1 cellular context compared by ENCODE assay signal in the genomic region with DNA sequence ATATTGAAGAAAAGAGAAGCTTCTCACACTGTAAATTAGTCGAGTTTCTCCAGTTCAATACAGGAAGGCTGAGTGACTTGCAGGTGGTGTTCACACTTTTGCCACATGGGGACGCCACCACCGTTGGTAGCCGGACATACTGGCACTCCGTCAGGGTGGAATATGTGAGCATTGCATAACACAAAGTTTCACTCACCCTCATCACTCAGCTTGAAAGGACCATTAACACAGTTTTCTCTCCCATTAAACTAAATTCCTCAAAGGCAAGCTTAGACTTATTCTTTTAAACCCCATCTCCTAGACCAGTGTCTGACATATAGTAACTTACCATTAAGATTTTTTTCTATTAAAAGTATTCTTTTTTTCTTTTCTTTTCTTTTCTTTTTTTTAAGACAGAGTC.
TF ChIP-seq lines count a peak whose summit lies in the region.

No MANE protein-coding gene starts in this region.

TF ChIP-seq in HepG2, 621 proteins besides CTCF, POLR2A, EP300 and RAD21 (continued from another document and continues in another):
- TF ChIP-seq, protein P1, sequence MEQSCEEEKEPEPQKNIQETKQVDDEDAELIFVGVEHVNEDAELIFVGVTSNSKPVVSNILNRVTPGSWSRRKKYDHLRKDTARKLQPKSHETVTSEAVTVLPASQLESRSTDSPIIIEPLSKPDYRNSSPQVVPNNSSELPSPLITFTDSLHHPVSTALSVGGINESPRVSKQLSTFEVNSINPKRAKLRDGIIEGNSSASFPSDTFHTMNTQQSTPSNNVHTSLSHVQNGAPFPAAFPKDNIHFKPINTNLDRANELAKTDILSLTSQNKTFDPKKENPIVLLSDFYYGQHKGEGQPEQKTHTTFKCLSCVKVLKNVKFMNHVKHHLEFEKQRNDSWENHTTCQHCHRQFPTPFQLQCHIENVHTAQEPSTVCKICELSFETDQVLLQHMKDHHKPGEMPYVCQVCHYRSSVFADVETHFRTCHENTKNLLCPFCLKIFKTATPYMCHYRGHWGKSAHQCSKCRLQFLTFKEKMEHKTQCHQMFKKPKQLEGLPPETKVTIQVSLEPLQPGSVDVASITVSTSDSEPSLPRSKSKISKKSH (CRISPR knock-in tag; IDR thresholded peaks at IDR 0.05; ENCODE audit: borderline replicate concordance), result no peak
- TF ChIP-seq, protein P2, sequence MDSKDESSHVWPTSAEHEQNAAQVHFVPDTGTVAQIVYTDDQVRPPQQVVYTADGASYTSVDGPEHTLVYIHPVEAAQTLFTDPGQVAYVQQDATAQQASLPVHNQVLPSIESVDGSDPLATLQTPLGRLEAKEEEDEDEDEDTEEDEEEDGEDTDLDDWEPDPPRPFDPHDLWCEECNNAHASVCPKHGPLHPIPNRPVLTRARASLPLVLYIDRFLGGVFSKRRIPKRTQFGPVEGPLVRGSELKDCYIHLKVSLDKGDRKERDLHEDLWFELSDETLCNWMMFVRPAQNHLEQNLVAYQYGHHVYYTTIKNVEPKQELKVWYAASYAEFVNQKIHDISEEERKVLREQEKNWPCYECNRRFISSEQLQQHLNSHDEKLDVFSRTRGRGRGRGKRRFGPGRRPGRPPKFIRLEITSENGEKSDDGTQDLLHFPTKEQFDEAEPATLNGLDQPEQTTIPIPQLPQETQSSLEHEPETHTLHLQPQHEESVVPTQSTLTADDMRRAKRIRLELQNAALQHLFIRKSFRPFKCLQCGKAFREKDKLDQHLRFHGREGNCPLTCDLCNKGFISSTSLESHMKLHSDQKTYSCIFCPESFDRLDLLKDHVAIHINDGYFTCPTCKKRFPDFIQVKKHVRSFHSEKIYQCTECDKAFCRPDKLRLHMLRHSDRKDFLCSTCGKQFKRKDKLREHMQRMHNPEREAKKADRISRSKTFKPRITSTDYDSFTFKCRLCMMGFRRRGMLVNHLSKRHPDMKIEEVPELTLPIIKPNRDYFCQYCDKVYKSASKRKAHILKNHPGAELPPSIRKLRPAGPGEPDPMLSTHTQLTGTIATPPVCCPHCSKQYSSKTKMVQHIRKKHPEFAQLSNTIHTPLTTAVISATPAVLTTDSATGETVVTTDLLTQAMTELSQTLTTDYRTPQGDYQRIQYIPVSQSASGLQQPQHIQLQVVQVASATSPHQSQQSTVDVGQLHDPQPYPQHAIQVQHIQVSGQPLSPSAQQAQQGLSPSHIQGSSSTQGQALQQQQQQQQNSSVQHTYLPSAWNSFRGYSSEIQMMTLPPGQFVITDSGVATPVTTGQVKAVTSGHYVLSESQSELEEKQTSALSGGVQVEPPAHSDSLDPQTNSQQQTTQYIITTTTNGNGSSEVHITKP (CRISPR knock-in tag; IDR thresholded peaks at IDR 0.05; ENCODE audit: low read depth), result 0 out of 2 replicates have a peak, but pooled peaks have one; percentile 38
- no peak for TF ChIP-seq FOSL1 (CRISPR knock-in tag; IDR thresholded peaks at IDR 0.05; ENCODE audit: borderline replicate concordance)
- no peak for TF ChIP-seq BORCS8-MEF2B (CRISPR knock-in tag; IDR thresholded peaks at IDR 0.05)
- no peak for TF ChIP-seq ZBTB38 (CRISPR knock-in tag; IDR thresholded peaks at IDR 0.05)
- TF ChIP-seq THYN1 (CRISPR knock-in tag; IDR thresholded peaks at IDR 0.05; ENCODE audit: borderline replicate concordance, low read depth), result no peak
- no peak for TF ChIP-seq POGK (CRISPR knock-in tag; conservative IDR thresholded peaks at IDR 0.05)
- TF ChIP-seq NAIF1 (CRISPR knock-in tag; IDR thresholded peaks at IDR 0.05; ENCODE audit: borderline replicate concordance), result no peak
- TF ChIP-seq PHF21A (CRISPR knock-in tag; IDR thresholded peaks at IDR 0.05), result no peak
- TF ChIP-seq ZNF331 (CRISPR knock-in tag; IDR thresholded peaks at IDR 0.05), result peak; percentile 71; the same call in 1 of the 2 replicates
- no peak for TF ChIP-seq SMAD9 (CRISPR knock-in tag; IDR thresholded peaks at IDR 0.05)
- peak; percentile 49; the same call in 1 of the 2 replicates for TF ChIP-seq ZNF644 (CRISPR knock-in tag; IDR thresholded peaks at IDR 0.05; ENCODE audit: low read depth)
- TF ChIP-seq, protein P3, sequence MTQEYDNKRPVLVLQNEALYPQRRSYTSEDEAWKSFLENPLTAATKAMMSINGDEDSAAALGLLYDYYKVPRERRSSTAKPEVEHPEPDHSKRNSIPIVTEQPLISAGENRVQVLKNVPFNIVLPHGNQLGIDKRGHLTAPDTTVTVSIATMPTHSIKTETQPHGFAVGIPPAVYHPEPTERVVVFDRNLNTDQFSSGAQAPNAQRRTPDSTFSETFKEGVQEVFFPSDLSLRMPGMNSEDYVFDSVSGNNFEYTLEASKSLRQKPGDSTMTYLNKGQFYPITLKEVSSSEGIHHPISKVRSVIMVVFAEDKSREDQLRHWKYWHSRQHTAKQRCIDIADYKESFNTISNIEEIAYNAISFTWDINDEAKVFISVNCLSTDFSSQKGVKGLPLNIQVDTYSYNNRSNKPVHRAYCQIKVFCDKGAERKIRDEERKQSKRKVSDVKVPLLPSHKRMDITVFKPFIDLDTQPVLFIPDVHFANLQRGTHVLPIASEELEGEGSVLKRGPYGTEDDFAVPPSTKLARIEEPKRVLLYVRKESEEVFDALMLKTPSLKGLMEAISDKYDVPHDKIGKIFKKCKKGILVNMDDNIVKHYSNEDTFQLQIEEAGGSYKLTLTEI (CRISPR knock-in tag; conservative IDR thresholded peaks at IDR 0.05), result no peak
- no peak for TF ChIP-seq FOXA1 (IDR thresholded peaks at IDR 0.05)
- TF ChIP-seq FOXA1 (CRISPR knock-in tag; IDR thresholded peaks at IDR 0.05), result 0 out of 2 replicates have a peak, but pooled peaks have one; percentile 24
- TF ChIP-seq MXD4 (CRISPR knock-in tag; IDR thresholded peaks at IDR 0.05), result no peak
- TF ChIP-seq ZNF746 (CRISPR knock-in tag; IDR thresholded peaks at IDR 0.05), result no peak
- TF ChIP-seq TOE1 (CRISPR knock-in tag; IDR thresholded peaks at IDR 0.05), result no peak; the same call in 1 of the 2 replicates
- no peak for TF ChIP-seq ZNF225 (CRISPR knock-in tag; IDR thresholded peaks at IDR 0.05)
- no peak for TF ChIP-seq RFX1 (IDR thresholded peaks at IDR 0.05)
- TF ChIP-seq ZNF780A (CRISPR knock-in tag; IDR thresholded peaks at IDR 0.05), result no peak
- TF ChIP-seq, protein P4, sequence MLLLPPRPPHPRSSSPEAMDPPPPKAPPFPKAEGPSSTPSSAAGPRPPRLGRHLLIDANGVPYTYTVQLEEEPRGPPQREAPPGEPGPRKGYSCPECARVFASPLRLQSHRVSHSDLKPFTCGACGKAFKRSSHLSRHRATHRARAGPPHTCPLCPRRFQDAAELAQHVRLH (CRISPR knock-in tag; IDR thresholded peaks at IDR 0.05; ENCODE audit: borderline replicate concordance, low read depth), result peak; percentile 15; the same call in 1 of the 2 replicates
- no peak for TF ChIP-seq PREB (CRISPR knock-in tag; IDR thresholded peaks at IDR 0.05)
- TF ChIP-seq XBP1 (CRISPR knock-in tag; IDR thresholded peaks at IDR 0.05), result no peak
- TF ChIP-seq NFIC (IDR thresholded peaks at IDR 0.05; ENCODE audit: low read length), result no peak
- no peak for TF ChIP-seq KDM5A (IDR thresholded peaks at IDR 0.05; ENCODE audit: borderline replicate concordance, low read length)
- TF ChIP-seq SALL1 (CRISPR knock-in tag; IDR thresholded peaks at IDR 0.05), result peak; percentile 72
- TF ChIP-seq NFKB2 (CRISPR knock-in tag; IDR thresholded peaks at IDR 0.05; ENCODE audit: borderline replicate concordance), result no peak
- TF ChIP-seq ZBTB42 (CRISPR knock-in tag; IDR thresholded peaks at IDR 0.05), result no peak
- peak; percentile 39; the same call in 1 of the 2 replicates for TF ChIP-seq HMG20A (CRISPR knock-in tag; IDR thresholded peaks at IDR 0.05; ENCODE audit: borderline replicate concordance)
- TF ChIP-seq POGZ (CRISPR knock-in tag; IDR thresholded peaks at IDR 0.05), result no peak
- TF ChIP-seq EZH2 (conservative IDR thresholded peaks at IDR 0.05; ENCODE audit: low read depth, low read length), result no peak
- TF ChIP-seq HNRNPK (IDR thresholded peaks at IDR 0.05; ENCODE audit: low read depth, low read length, poor library complexity, severe bottlenecking), result no peak
- TF ChIP-seq FLYWCH1 (CRISPR knock-in tag; IDR thresholded peaks at IDR 0.05), result no peak
- TF ChIP-seq POLR2AphosphoS5 (IDR thresholded peaks at IDR 0.05; ENCODE audit: low read depth, low read length), result no peak
- TF ChIP-seq NR0B2 (CRISPR knock-in tag; IDR thresholded peaks at IDR 0.05), result no peak
- TF ChIP-seq MAFG (CRISPR knock-in tag; IDR thresholded peaks at IDR 0.05), result no peak
- no peak for TF ChIP-seq ELF1 (CRISPR knock-in tag; IDR thresholded peaks at IDR 0.05)
- no peak for TF ChIP-seq HNRNPH1 (optimal IDR thresholded peaks at IDR 0.05; ENCODE audit: low read depth, low read length)
- no peak for TF ChIP-seq MTF1 (CRISPR knock-in tag; IDR thresholded peaks at IDR 0.05)
- TF ChIP-seq, protein P5, sequence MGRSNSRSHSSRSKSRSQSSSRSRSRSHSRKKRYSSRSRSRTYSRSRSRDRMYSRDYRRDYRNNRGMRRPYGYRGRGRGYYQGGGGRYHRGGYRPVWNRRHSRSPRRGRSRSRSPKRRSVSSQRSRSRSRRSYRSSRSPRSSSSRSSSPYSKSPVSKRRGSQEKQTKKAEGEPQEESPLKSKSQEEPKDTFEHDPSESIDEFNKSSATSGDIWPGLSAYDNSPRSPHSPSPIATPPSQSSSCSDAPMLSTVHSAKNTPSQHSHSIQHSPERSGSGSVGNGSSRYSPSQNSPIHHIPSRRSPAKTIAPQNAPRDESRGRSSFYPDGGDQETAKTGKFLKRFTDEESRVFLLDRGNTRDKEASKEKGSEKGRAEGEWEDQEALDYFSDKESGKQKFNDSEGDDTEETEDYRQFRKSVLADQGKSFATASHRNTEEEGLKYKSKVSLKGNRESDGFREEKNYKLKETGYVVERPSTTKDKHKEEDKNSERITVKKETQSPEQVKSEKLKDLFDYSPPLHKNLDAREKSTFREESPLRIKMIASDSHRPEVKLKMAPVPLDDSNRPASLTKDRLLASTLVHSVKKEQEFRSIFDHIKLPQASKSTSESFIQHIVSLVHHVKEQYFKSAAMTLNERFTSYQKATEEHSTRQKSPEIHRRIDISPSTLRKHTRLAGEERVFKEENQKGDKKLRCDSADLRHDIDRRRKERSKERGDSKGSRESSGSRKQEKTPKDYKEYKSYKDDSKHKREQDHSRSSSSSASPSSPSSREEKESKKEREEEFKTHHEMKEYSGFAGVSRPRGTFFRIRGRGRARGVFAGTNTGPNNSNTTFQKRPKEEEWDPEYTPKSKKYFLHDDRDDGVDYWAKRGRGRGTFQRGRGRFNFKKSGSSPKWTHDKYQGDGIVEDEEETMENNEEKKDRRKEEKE (IDR thresholded peaks at IDR 0.05), result no peak
- no peak for TF ChIP-seq ZNF678 (CRISPR knock-in tag; IDR thresholded peaks at IDR 0.05)
- no peak for TF ChIP-seq LBX2 (CRISPR knock-in tag; IDR thresholded peaks at IDR 0.05; ENCODE audit: borderline replicate concordance)
- TF ChIP-seq ZSCAN20 (CRISPR knock-in tag; IDR thresholded peaks at IDR 0.05; ENCODE audit: borderline replicate concordance), result no peak
- no peak for TF ChIP-seq NPAS2 (CRISPR knock-in tag; IDR thresholded peaks at IDR 0.05; ENCODE audit: borderline replicate concordance)
- TF ChIP-seq SMYD3 (CRISPR knock-in tag; IDR thresholded peaks at IDR 0.05), result no peak
- TF ChIP-seq HMGXB4 (CRISPR knock-in tag; IDR thresholded peaks at IDR 0.05; ENCODE audit: borderline replicate concordance in 1 of 2, low read depth in 1 of 2), result no peak
- TF ChIP-seq SNRNP70 (IDR thresholded peaks at IDR 0.05; ENCODE audit: low read depth, low read length), result no peak
- no peak for TF ChIP-seq TCF7 (IDR thresholded peaks at IDR 0.05; ENCODE audit: low read depth)
- no peak for TF ChIP-seq SRF (IDR thresholded peaks at IDR 0.05; ENCODE audit: low read depth, low read length)
- no peak for TF ChIP-seq ZFAT (CRISPR knock-in tag; conservative IDR thresholded peaks at IDR 0.05)
- TF ChIP-seq RBM22 (optimal IDR thresholded peaks at IDR 0.05; ENCODE audit: low read length), result no peak
